ENCODE assay signal across 8 cellular contexts in genomic region chr16:88940196-88941050, GRCh38. TPM values are rescaled to one million over a fixed set of nuclear protein-coding genes. Genes with fewer than 3 reads are reported as not detected.
A peak's percentile ranks its signal among the peaks of the same experiment; 100 is the strongest.
DNase-seq lines count a peak whose midpoint lies in the region; ATAC-seq, FAIRE-seq and TF ChIP-seq lines count a peak whose summit lies in the region.
"Had no signal": no experiment of that assay in that cellular context is flagged by ENCODE, and none has a peak within 500 bp of the region (broad histone marks: within the 10 kb centered on the region; RNA-seq: fewer than 3 reads in every experiment).

No MANE protein-coding gene starts in this region.

- peaks cover 16% of the 10 kb centered on the region for H3K36me3 ChIP-seq in OCI-LY3 (replicated peaks; ENCODE audit: low read depth, low read length)
- H3K36me3 ChIP-seq in iPS-15b (ENCODE audit: control insufficient read depth, insufficient read depth, low read length) = no peaks in the 10 kb centered on the region

- H3K4me3 Mint-ChIP-seq in stimulated activated memory B cell treated with anti-CD40 and anti-IgM and Interleukin-4, amounts not matched to agents 10 μg/mL and 1 μg/mL and 100 μg/mL, for 72 hours = peak overlapping the region; percentile 82
- H3K4me3 Mint-ChIP-seq in type B pancreatic cell = no peak overlapping the region

- ATAC-seq in stimulated activated memory B cell treated with anti-CD40 and anti-IgM and Interleukin-4, amounts not matched to agents 10 μg/mL and 1 μg/mL and 100 μg/mL, for 72 hours = peak; percentile 34
- ATAC-seq in HG03135 (IDR thresholded peaks at IDR 0.05; ENCODE audit: unreplicated experiment) = no peak

- H3K9me3 ChIP-seq in OCI-LY3 (ENCODE audit: insufficient read depth, low read length) = no peaks in the 10 kb centered on the region
- no peaks in the 10 kb centered on the region for H3K9me3 ChIP-seq in iPS-15b (ENCODE audit: control insufficient read depth, insufficient read depth, low read length)

- H3K9ac ChIP-seq in OCI-LY3 (ENCODE audit: low read length) (peak overlapping the region; percentile 87), iPS-15b (ENCODE audit: low read depth, low read length) (no peak overlapping the region)

- H2AFZ ChIP-seq in OCI-LY3 (ENCODE audit: low read depth, low read length) = no peak overlapping the region

- peak; percentile 56 for FAIRE-seq in GM19239 (lab: Jason Lieb, UNC)

- peaks cover 46% of the 10 kb centered on the region for H4K20me1 ChIP-seq in OCI-LY3 (ENCODE audit: insufficient read depth, low read length)

- H3K27me3 ChIP-seq in OCI-LY3 (ENCODE audit: low read depth, low read length) (no peaks in the 10 kb centered on the region), iPS-15b (ENCODE audit: control insufficient read depth, insufficient read depth, low read length) (peaks cover 12% of the 10 kb centered on the region)

- H3K27ac ChIP-seq in OCI-LY3 (ENCODE audit: low read length) = peak overlapping the region; percentile 35

- DNase-seq in GM19239 (ENCODE audit: insufficient read length, low spot score) (peak; percentile 71), type B pancreatic cell (ENCODE audit: extremely low spot score, unreplicated experiment) (no peak), COLO829 (ENCODE audit: low spot score) (no peak)

- H3K79me2 ChIP-seq in OCI-LY3 (ENCODE audit: low read length) = peaks cover 63% of the 10 kb centered on the region

- H3K4me2 ChIP-seq in OCI-LY3 (ENCODE audit: low read length) = peak overlapping the region; percentile 83

- H3K9me3 Mint-ChIP-seq in stimulated activated memory B cell treated with anti-CD40 and anti-IgM and Interleukin-4, amounts not matched to agents 10 μg/mL and 1 μg/mL and 100 μg/mL, for 72 hours = no peaks in the 10 kb centered on the region
- H3K9me3 Mint-ChIP-seq in type B pancreatic cell = no peaks in the 10 kb centered on the region

- H3K27ac Mint-ChIP-seq in stimulated activated memory B cell treated with anti-CD40 and anti-IgM and Interleukin-4, amounts not matched to agents 10 μg/mL and 1 μg/mL and 100 μg/mL, for 72 hours = peak overlapping the region; percentile 86
- no peak overlapping the region for H3K27ac Mint-ChIP-seq in type B pancreatic cell

- no peak for TF ChIP-seq CTCF in OCI-LY3 (IDR thresholded peaks at IDR 0.05; ENCODE audit: low read depth, low read length)
- TF ChIP-seq CTCF in type B pancreatic cell (conservative IDR thresholded peaks at IDR 0.05) = no peak

- H3K4me3 ChIP-seq in OCI-LY3 (ENCODE audit: low read length) = peak overlapping the region; percentile 92
- peak overlapping the region; percentile 35 for H3K4me3 ChIP-seq in iPS-15b (ENCODE audit: low read depth, low read length)

- H3K27me3 Mint-ChIP-seq in stimulated activated memory B cell treated with anti-CD40 and anti-IgM and Interleukin-4, amounts not matched to agents 10 μg/mL and 1 μg/mL and 100 μg/mL, for 72 hours = no peaks in the 10 kb centered on the region
- peaks cover 33% of the 10 kb centered on the region for H3K27me3 Mint-ChIP-seq in type B pancreatic cell

- no peaks in the 10 kb centered on the region for H3K36me3 Mint-ChIP-seq in stimulated activated memory B cell treated with anti-CD40 and anti-IgM and Interleukin-4, amounts not matched to agents 10 μg/mL and 1 μg/mL and 100 μg/mL, for 72 hours
- H3K36me3 Mint-ChIP-seq in type B pancreatic cell = no peaks in the 10 kb centered on the region

- peaks cover 67% of the 10 kb centered on the region for H3K4me1 Mint-ChIP-seq in stimulated activated memory B cell treated with anti-CD40 and anti-IgM and Interleukin-4, amounts not matched to agents 10 μg/mL and 1 μg/mL and 100 μg/mL, for 72 hours
- H3K4me1 Mint-ChIP-seq in type B pancreatic cell (ENCODE audit: unreplicated experiment) = peaks cover 5% of the 10 kb centered on the region

- peaks cover 48% of the 10 kb centered on the region for H3K4me1 ChIP-seq in OCI-LY3 (ENCODE audit: low read length)
- H3K4me1 ChIP-seq in iPS-15b (ENCODE audit: control insufficient read depth, insufficient read depth, low read length) = no peaks in the 10 kb centered on the region

RNA-seq across cellular contexts. Expression of gene CBFA2T3, which starts 36.6 kb away (rescaled TPM):
- 8.9 and 9.4 TPM in 2 replicates for total RNA-seq in type B pancreatic cell (ENCODE audit: low replicate concordance)
- total RNA-seq: LHCN-M2 had no signal
